Comparison of ENCODE assay signal across 8 cellular contexts in genomic region chr18:10525563-10526210, GRCh38.
DNase-seq lines count a peak whose midpoint lies in the region; ATAC-seq, FAIRE-seq and TF ChIP-seq lines count a peak whose summit lies in the region.

NAPG (plus strand) TSS chr18:10526027; CDS start chr18:10526103, 76 bp downstream.

- H3K9me2 ChIP-seq in Loucy (replicated peaks; ENCODE audit: low read depth, low read length), result no peaks in the 10 kb centered on the region

- peak within 1 kb of the TSS; percentile 96 for H3K4me3 ChIP-seq in Loucy (ENCODE audit: low read length, poor library complexity, severe bottlenecking)

- ATAC-seq in stimulated activated naive CD8-positive, alpha-beta T cell treated with anti-CD3 and anti-CD28 coated beads, Interleukin-15, amount 100 ng/mL, for 72 hours, result peak; percentile 95

- peak within 1 kb of the TSS; percentile 89 for H2AFZ ChIP-seq in Loucy (ENCODE audit: low read length)

- TF ChIP-seq CTCF in Loucy (conservative IDR thresholded peaks at IDR 0.05; ENCODE audit: low read length) (no peak), nephron progenitor cell (IDR thresholded peaks at IDR 0.05) (no peak)

- peak within 1 kb of the TSS; percentile 95 for H3K4me3 Mint-ChIP-seq in nephron progenitor cell
- H3K4me3 Mint-ChIP-seq in stimulated activated naive CD8-positive, alpha-beta T cell treated with anti-CD3 and anti-CD28 coated beads, Interleukin-15, amount 100 ng/mL, for 72 hours, result peak within 1 kb of the TSS; percentile 87 to 97

- H3K27me3 ChIP-seq in Loucy (ENCODE audit: insufficient read depth, low read length, poor library complexity, severe bottlenecking), result no peaks in the 10 kb centered on the region

- H3K36me3 ChIP-seq in Loucy (ENCODE audit: insufficient read depth, low read length), result no peaks in the 10 kb centered on the region

- H3K36me3 Mint-ChIP-seq in nephron progenitor cell (ENCODE audit: low read depth), result no peaks in the 10 kb centered on the region

- H3K4me1 ChIP-seq in Loucy (ENCODE audit: insufficient read depth, low read length, poor library complexity, severe bottlenecking), result peaks cover 27% of the 10 kb centered on the region

- H3K27ac Mint-ChIP-seq in nephron progenitor cell, result peak within 1 kb of the TSS; percentile 99
- peak within 1 kb of the TSS; percentile 92 to 96 for H3K27ac Mint-ChIP-seq in stimulated activated naive CD8-positive, alpha-beta T cell treated with anti-CD3 and anti-CD28 coated beads, Interleukin-15, amount 100 ng/mL, for 72 hours

- H3K9me3 ChIP-seq in Loucy (ENCODE audit: insufficient read depth, low read depth, low read length), result no peaks in the 10 kb centered on the region

- H3K4me1 Mint-ChIP-seq in nephron progenitor cell, result peaks cover 46% of the 10 kb centered on the region
- peaks cover 48% of the 10 kb centered on the region for H3K4me1 Mint-ChIP-seq in stimulated activated naive CD8-positive, alpha-beta T cell treated with anti-CD3 and anti-CD28 coated beads, Interleukin-15, amount 100 ng/mL, for 72 hours

- H4K20me1 ChIP-seq in Loucy (ENCODE audit: insufficient read depth, low read length, poor library complexity, severe bottlenecking), result peaks cover 33% of the 10 kb centered on the region

- H3K27me3 Mint-ChIP-seq in nephron progenitor cell (ENCODE audit: low read depth, poor library complexity), result no peaks in the 10 kb centered on the region
- H3K27me3 Mint-ChIP-seq in stimulated activated naive CD8-positive, alpha-beta T cell treated with anti-CD3 and anti-CD28 coated beads, Interleukin-15, amount 100 ng/mL, for 72 hours, result peaks cover 7% of the 10 kb centered on the region

- DNase-seq in ELF-1 (ENCODE audit: low read depth, low spot score) (peak; percentile 93), H54 (ENCODE audit: insufficient read length, low spot score) (peak; percentile 93), SHP77 treated with DMSO at 0.1 percent for 48 hours (lab: John Stamatoyannopoulos, UW) (peak; percentile 48), fibroblast of the conjunctiva (ENCODE audit: low read depth) (peak; percentile 85), nephron progenitor cell (peak; percentile 86)
- DNase-seq in activated effector memory CD4-positive, alpha-beta T cell treated with anti-CD3 and anti-CD28 coated beads, Interleukin-2, amount 50 U/mL, for 16 hours, result peak; percentile 96
- DNase-seq in stimulated activated naive CD8-positive, alpha-beta T cell treated with anti-CD3 and anti-CD28 coated beads, Interleukin-15, amount 100 ng/mL, for 72 hours, result peak; percentile 89 to 92

- peaks cover 46% of the 10 kb centered on the region for H3K79me2 ChIP-seq in Loucy (ENCODE audit: insufficient read depth, low read length)

- peak; percentile 67 for FAIRE-seq in H54 (lab: Jason Lieb, UNC)

- H3F3A ChIP-seq in Loucy (ENCODE audit: low read depth), result no peaks in the 10 kb centered on the region

- peak within 1 kb of the TSS; percentile 88 for H3K4me2 ChIP-seq in Loucy (ENCODE audit: low read depth, low read length, poor library complexity, severe bottlenecking)

- TF ChIP-seq POLR2A in H54 (IDR thresholded peaks at IDR 0.05; ENCODE audit: low read depth, low read length), result peak; percentile 63

- H3K9me3 Mint-ChIP-seq in nephron progenitor cell, result no peaks in the 10 kb centered on the region
- no peaks in the 10 kb centered on the region for H3K9me3 Mint-ChIP-seq in stimulated activated naive CD8-positive, alpha-beta T cell treated with anti-CD3 and anti-CD28 coated beads, Interleukin-15, amount 100 ng/mL, for 72 hours

- peak within 1 kb of the TSS; percentile 81 for H3K9ac ChIP-seq in Loucy (ENCODE audit: low read depth, low read length, poor library complexity, severe bottlenecking)

Comparison
In these comparisons a context has a peak if more than half of its experiments do, and no peak if none do; other contexts are left out.
1. Peak in every context shown above with its lines: DNase-seq, ATAC-seq and H3K4me3 ChIP-seq.